In genomic region chr20:58109126-58109880, GRCh38 we compare ENCODE assay signal across 18 cellular contexts.
DNase-seq lines count a peak whose midpoint lies in the region; ATAC-seq, FAIRE-seq and TF ChIP-seq lines count a peak whose summit lies in the region.
"Had no signal": no experiment of that assay in that cellular context is flagged by ENCODE, and none has a peak within 500 bp of the region (broad histone marks: within the 10 kb centered on the region; RNA-seq: fewer than 3 reads in every experiment).

No MANE protein-coding gene starts in this region.

- no peaks in the 10 kb centered on the region for H3K4me1 ChIP-seq in uterus

- H3K4me1 Mint-ChIP-seq in Calu3 (ENCODE audit: low read depth, unreplicated experiment) (peaks cover 57% of the 10 kb centered on the region), nephron (peaks cover 49% of the 10 kb centered on the region)
- H3K4me1 Mint-ChIP-seq: activated CD8-positive, alpha-beta memory T cell treated with anti-CD3 and anti-CD28 coated beads, Interleukin-2, amount 10 ng/mL, durations not matched to agents 7 days and 5 days had no signal

- H3K9me3 Mint-ChIP-seq in Calu3 (ENCODE audit: low read depth, unreplicated experiment) = peaks cover 8% of the 10 kb centered on the region
- H3K9me3 Mint-ChIP-seq in nephron = peaks cover 15% of the 10 kb centered on the region

- no peaks in the 10 kb centered on the region for H3K27me3 Mint-ChIP-seq in Calu3 (ENCODE audit: unreplicated experiment)
- H3K27me3 Mint-ChIP-seq in nephron (ENCODE audit: low read depth) = peaks cover 8% of the 10 kb centered on the region

- TF ChIP-seq CTCF in Calu3 (IDR thresholded peaks at IDR 0.05; ENCODE audit: unreplicated experiment) (no peak), coronary artery (IDR thresholded peaks at IDR 0.05) (no peak), nephron (IDR thresholded peaks at IDR 0.05; ENCODE audit: unreplicated experiment in 3 of 3) (no peak), uterus (IDR thresholded peaks at IDR 0.05) (no peak)

- ATAC-seq in GM21515 (IDR thresholded peaks at IDR 0.05; ENCODE audit: unreplicated experiment) = no peak
- ATAC-seq in GM18867 (IDR thresholded peaks at IDR 0.05; ENCODE audit: unreplicated experiment) = no peak
- ATAC-seq: activated CD8-positive, alpha-beta memory T cell treated with anti-CD3 and anti-CD28 coated beads, Interleukin-2, amount 10 ng/mL, durations not matched to agents 7 days and 5 days; HepG2 had no signal

- H3K27me3 ChIP-seq in MG63 = no peaks in the 10 kb centered on the region
- no peaks in the 10 kb centered on the region for H3K27me3 ChIP-seq in uterus

- H3K27ac Mint-ChIP-seq in Calu3 (ENCODE audit: unreplicated experiment) (peak overlapping the region; percentile 15), nephron (peak overlapping the region in 2 of 3 experiments; percentile 15 to 20)
- H3K27ac Mint-ChIP-seq: activated CD8-positive, alpha-beta memory T cell treated with anti-CD3 and anti-CD28 coated beads, Interleukin-2, amount 10 ng/mL, durations not matched to agents 7 days and 5 days; activated naive CD8-positive, alpha-beta T cell had no signal

- H3K4me3 Mint-ChIP-seq in Calu3 (ENCODE audit: low read depth, unreplicated experiment) = no peak overlapping the region
- H3K4me3 Mint-ChIP-seq in nephron = no peak overlapping the region
- H3K4me3 Mint-ChIP-seq: activated CD8-positive, alpha-beta memory T cell treated with anti-CD3 and anti-CD28 coated beads, Interleukin-2, amount 10 ng/mL, durations not matched to agents 7 days and 5 days; activated naive CD8-positive, alpha-beta T cell had no signal

- CTCF ChIA-PET in Calu3 (lab: Charles Lee) = no interaction called here

- H3K36me3 ChIP-seq in MG63 (no peaks in the 10 kb centered on the region), uterus (no peaks in the 10 kb centered on the region)
- H3K36me3 ChIP-seq: WERI-Rb-1 had no signal

- H3K4me3 ChIP-seq in MG63 (no peak overlapping the region), coronary artery (no peak overlapping the region), uterus (no peak overlapping the region)

- TF ChIP-seq POLR2A in uterus (IDR thresholded peaks at IDR 0.05) = no peak
- no peak for TF ChIP-seq POLR2A in GM12892 (IDR thresholded peaks at IDR 0.05; ENCODE audit: low read depth, low read length)

- H3K36me3 Mint-ChIP-seq in Calu3 (ENCODE audit: insufficient read depth, unreplicated experiment) (no peaks in the 10 kb centered on the region), nephron (ENCODE audit: low read depth) (no peaks in the 10 kb centered on the region)
- H3K36me3 Mint-ChIP-seq: activated CD8-positive, alpha-beta memory T cell treated with anti-CD3 and anti-CD28 coated beads, Interleukin-2, amount 10 ng/mL, durations not matched to agents 7 days and 5 days; activated naive CD8-positive, alpha-beta T cell had no signal

- BruUV-seq in Calu3 (replicated peaks; lab: Mats Ljungman, UMichigan) = no TSS peak

- H3K27ac ChIP-seq in coronary artery = peak overlapping the region in 1 of 2 donors; percentile 60
- no peak overlapping the region for H3K27ac ChIP-seq in uterus
- H3K27ac ChIP-seq: C4-2B, WERI-Rb-1 had no signal

- intact Hi-C loops in Calu3 (cut with micrococcal nuclease; ENCODE audit: unreplicated experiment) = no loop called here
- intact Hi-C loops in uterus (cut with DNase I; ENCODE audit: low total_unique reads) = no loop called here

- FAIRE-seq in GM12892 (lab: Jason Lieb, UNC) = no peak
- FAIRE-seq: HepG2 had no signal

- peaks cover 4% of the 10 kb centered on the region; the same call in 1 of the 2 replicates for H3K9me3 ChIP-seq in MG63
- H3K9me3 ChIP-seq in uterus = no peaks in the 10 kb centered on the region

- DNase-seq in Calu3 (no peak), MG63 (peak; percentile 61), coronary artery (ENCODE audit: low spot score) (peak; percentile 61), uterus (no peak), GM12892 (ENCODE audit: insufficient read length) (no peak)
- DNase-seq: NCI-H1436 treated with DMSO at 0.1 percent for 48 hours; NCI-H526; posterior cingulate gyrus; SIG-M5; stimulated activated CD4-positive, alpha-beta T cell treated with anti-CD3 and anti-CD28 coated beads, Interleukin-2, amount 100 ng/mL, for 24 hours; WERI-Rb-1 had no signal

Comparison
In these comparisons a context has a peak if more than half of its experiments do, and no peak if none do; other contexts are left out.
1. DNase-seq: peak in MG63 (single experiment) and coronary artery (single experiment); none in Calu3 (single experiment), uterus (0 of 2) and GM12892 (single experiment).